Comparison of ENCODE assay signal across 21 cellular contexts in the genomic region with DNA sequence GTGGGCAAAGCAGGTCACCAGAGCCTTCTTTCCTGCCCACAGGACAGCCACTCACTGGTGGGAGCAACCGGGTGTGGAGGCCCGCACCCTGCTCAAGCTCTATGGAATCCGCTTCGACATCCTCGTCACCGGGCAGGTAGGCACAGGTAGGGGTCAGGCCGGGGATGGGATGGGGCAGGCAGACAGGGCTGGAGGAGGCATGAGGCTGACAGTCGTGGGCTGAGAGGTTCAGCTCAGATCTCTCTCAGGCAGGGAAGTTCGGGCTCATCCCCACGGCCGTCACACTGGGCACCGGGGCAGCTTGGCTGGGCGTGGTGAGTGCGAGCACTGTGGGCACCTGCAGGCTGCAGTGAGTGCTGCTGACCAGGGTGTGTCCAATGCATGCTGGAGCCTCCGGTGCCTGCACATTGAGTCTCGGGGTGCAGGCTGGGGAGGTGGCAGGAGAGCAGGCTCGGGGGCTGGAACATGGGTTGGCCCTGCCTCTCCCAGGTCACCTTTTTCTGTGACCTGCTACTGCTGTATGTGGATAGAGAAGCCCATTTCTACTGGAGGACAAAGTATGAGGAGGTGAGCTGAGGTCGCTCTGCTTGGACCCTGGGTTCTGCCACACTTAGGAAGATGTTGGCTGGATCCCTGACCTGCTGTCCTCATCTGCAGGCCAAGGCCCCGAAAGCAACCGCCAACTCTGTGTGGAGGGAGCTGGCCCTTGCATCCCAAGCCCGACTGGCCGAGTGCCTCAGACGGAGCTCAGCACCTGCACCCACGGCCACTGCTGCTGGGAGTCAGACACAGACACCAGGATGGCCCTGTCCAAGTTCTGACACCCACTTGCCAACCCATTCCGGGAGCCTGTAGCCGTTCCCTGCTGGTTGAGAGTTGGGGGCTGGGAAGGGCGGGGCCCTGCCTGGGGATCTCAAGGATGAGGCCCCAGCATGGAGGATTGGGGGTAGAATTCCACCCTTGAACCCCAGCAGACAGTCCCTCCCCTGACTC. TPM values are rescaled to one million over a fixed set of nuclear protein-coding genes. Genes with fewer than 3 reads are reported as not detected.
A peak's percentile ranks its signal among the peaks of the same experiment; 100 is the strongest.
DNase-seq lines count a peak whose midpoint lies in the region; ATAC-seq and TF ChIP-seq lines count a peak whose summit lies in the region.
"Had no signal": no experiment of that assay in that cellular context is flagged by ENCODE, and none has a peak within 500 bp of the region (broad histone marks: within the 10 kb centered on the region; RNA-seq: fewer than 3 reads in every experiment).

No MANE protein-coding gene starts in this region.

- peaks cover 9% of the 10 kb centered on the region for H3K4me1 ChIP-seq in CD4-positive, CD25-positive, alpha-beta regulatory T cell (ENCODE audit: control insufficient read depth, insufficient read depth, low read length, poor library complexity, severe bottlenecking)
- H3K4me1 ChIP-seq in Panc1 (ENCODE audit: control insufficient read depth, insufficient read depth, low read length) (no peaks in the 10 kb centered on the region), foreskin keratinocyte (peaks cover 10% of the 10 kb centered on the region), heart right ventricle (peaks cover 0 to 8% (median 0%) of the 10 kb centered on the region in 9 donors)
- H3K4me1 ChIP-seq: lower lobe of right lung, pancreas, right lobe of liver, stomach, uterus had no signal

- H3K9me3 ChIP-seq in CD4-positive, CD25-positive, alpha-beta regulatory T cell (ENCODE audit: control insufficient read depth in 2 of 2, low read length in 2 of 2), result no peaks in the 10 kb centered on the region
- no peaks in the 10 kb centered on the region for H3K9me3 ChIP-seq in Panc1 (ENCODE audit: control insufficient read depth, insufficient read depth, low read depth, low read length)
- no peaks in the 10 kb centered on the region for H3K9me3 ChIP-seq in heart right ventricle
- H3K9me3 ChIP-seq: lower lobe of right lung, pancreas, right lobe of liver, SJCRH30, stomach, uterus had no signal

- H3K27me3 ChIP-seq in CD4-positive, CD25-positive, alpha-beta regulatory T cell (ENCODE audit: control insufficient read depth, insufficient read depth, low read length), result no peaks in the 10 kb centered on the region
- H3K27me3 ChIP-seq in Panc1 (ENCODE audit: control insufficient read depth, insufficient read depth, low read length) (no peaks in the 10 kb centered on the region), foreskin keratinocyte (peaks cover 8% of the 10 kb centered on the region), heart right ventricle (peaks cover 0 to 22% (median 11%) of the 10 kb centered on the region in 7 donors)
- H3K27me3 ChIP-seq: pancreas, right lobe of liver, SJCRH30, uterus had no signal

- TF ChIP-seq CTCF in Panc1 (IDR thresholded peaks at IDR 0.05), result no peak
- no peak for TF ChIP-seq CTCF in foreskin keratinocyte (conservative IDR thresholded peaks at IDR 0.05)
- TF ChIP-seq CTCF in heart right ventricle (IDR thresholded peaks at IDR 0.05), result no peak

- ATAC-seq in CD4-positive, CD25-positive, alpha-beta regulatory T cell (ENCODE audit: low read depth in 2 of 2), result no peak
- ATAC-seq in Panc1 (peak; percentile 47; the same call in 1 of the 2 replicates), foreskin keratinocyte (peak; percentile 67), GM21390 (IDR thresholded peaks at IDR 0.05; ENCODE audit: unreplicated experiment) (no peak), heart right ventricle (no peak)
- ATAC-seq: right lobe of liver had no signal

- BruUV-seq in Panc1 (replicated peaks; lab: Mats Ljungman, UMichigan), result no TSS peak

- CTCF ChIA-PET in Panc1 (lab: Charles Lee), result no interaction called here

- peaks cover 0 to 15% (median 7%) of the 10 kb centered on the region in 4 donors for H3K4me1 Mint-ChIP-seq in CD4-positive, CD25-positive, alpha-beta regulatory T cell

- H3K27ac ChIP-seq in CD4-positive, CD25-positive, alpha-beta regulatory T cell (ENCODE audit: insufficient read depth, low read length, poor library complexity, severe bottlenecking), result no peak overlapping the region
- H3K27ac ChIP-seq in Panc1 (ENCODE audit: low read length), result no peak overlapping the region
- H3K27ac ChIP-seq in foreskin keratinocyte, result peak overlapping the region; percentile 51
- no peak overlapping the region for H3K27ac ChIP-seq in heart right ventricle
- H3K27ac ChIP-seq: lower lobe of right lung, pancreas, right lobe of liver, SJCRH30, stomach, uterus had no signal

- 91 to 92% methylated on average over 27 of the region's 27 CpGs for WGBS in heart right ventricle, 2 donors

- POLR2A ChIA-PET in Panc1 (lab: Charles Lee), result no interaction called here

- intact Hi-C loops in Panc1 (cut with micrococcal nuclease; ENCODE audit: unreplicated experiment) (no loop called here), heart right ventricle (cut with DNase I) (loop anchor here in 1 of 10 donors (10.0 kb wide), 1 partner anchor 81 kb away; no protein-coding TSS in a partner anchor)

- in situ Hi-C loops in Panc1 (cut with HindIII; ENCODE audit: low pct_unique_long_range_greater_than_20kb, low sequenced_read_pairs), result no loop called here

- no peaks in the 10 kb centered on the region for H3K9me3 Mint-ChIP-seq in CD4-positive, CD25-positive, alpha-beta regulatory T cell
- H3K9me3 Mint-ChIP-seq: T-helper 1 cell treated with Interleukin-12 subunit alpha and Interleukin-12 subunit beta and Interleukin-4 antibody, amounts not matched to agents 30 μg/mL and 1 μg/mL, for 36 hours had no signal

- H3K4me3 ChIP-seq in CD4-positive, CD25-positive, alpha-beta regulatory T cell (ENCODE audit: low read depth, low read length), result no peak overlapping the region
- H3K4me3 ChIP-seq in Panc1 (ENCODE audit: low read depth in 2 of 2, low read length in 2 of 2), result no peak overlapping the region
- no peak overlapping the region for H3K4me3 ChIP-seq in heart right ventricle
- H3K4me3 ChIP-seq: lower lobe of right lung, pancreas, right lobe of liver, SJCRH30, stomach, uterus had no signal

- H3K4me3 Mint-ChIP-seq in CD4-positive, CD25-positive, alpha-beta regulatory T cell, result peak overlapping the region in 2 of 4 donors; percentile 66 to 73

- H3K36me3 ChIP-seq in CD4-positive, CD25-positive, alpha-beta regulatory T cell (ENCODE audit: control insufficient read depth, insufficient read depth, low read length), result no peaks in the 10 kb centered on the region
- H3K36me3 ChIP-seq in Panc1 (ENCODE audit: control insufficient read depth, insufficient read depth, low read length), result no peaks in the 10 kb centered on the region
- H3K36me3 ChIP-seq in heart right ventricle, result no peaks in the 10 kb centered on the region
- H3K36me3 ChIP-seq: lower lobe of right lung, pancreas, right lobe of liver, SJCRH30, stomach, uterus had no signal

- peak overlapping the region in 2 of 3 donors; percentile 38 to 62 for H3K27ac Mint-ChIP-seq in CD4-positive, CD25-positive, alpha-beta regulatory T cell

- H3K27me3 Mint-ChIP-seq in CD4-positive, CD25-positive, alpha-beta regulatory T cell, result peaks cover 6% of the 10 kb centered on the region

- no peak for DNase-seq in CD4-positive, CD25-positive, alpha-beta regulatory T cell
- DNase-seq in Panc1 (ENCODE audit: low read depth, low spot score) (no peak), foreskin keratinocyte (peak; percentile 73 to 85), GM03348 (ENCODE audit: low spot score) (no peak), heart right ventricle (no peak)
- DNase-seq: activated CD4-positive, CD25-positive, alpha-beta regulatory T cell; activated effector memory CD4-positive, alpha-beta T cell treated with anti-CD3 and anti-CD28 coated beads, Interleukin-2, amount 50 U/mL, for 16 hours; aorta; cerebellar nuclear complex; effector memory CD4-positive, alpha-beta T cell; Kasumi-1; lower lobe of right lung; NCI-H1105; pancreas; right lobe of liver; stomach; uterus had no signal

- H3K36me3 Mint-ChIP-seq in CD4-positive, CD25-positive, alpha-beta regulatory T cell, result no peaks in the 10 kb centered on the region

RNA-seq across cellular contexts. Expression of a gene that starts 6.3 kb away (rescaled TPM):
- total RNA-seq in CD4-positive, CD25-positive, alpha-beta regulatory T cell, result not detected
- under 1 TPM in 1 of 4 donors, not detected in 3; 0.09 TPM for polyA plus RNA-seq in CD4-positive, CD25-positive, alpha-beta regulatory T cell
- total RNA-seq in Panc1 (2021; ENCODE audit: unreplicated experiment), result not detected
- polyA plus RNA-seq in Panc1 (2012; ENCODE audit: insufficient read length), result not detected
- total RNA-seq in foreskin keratinocyte, result 0.07 and 0.11 TPM in 2 replicates
- polyA plus RNA-seq in foreskin keratinocyte, result 0.03 and 0.08 TPM in 2 replicates
- under 1 TPM in 4 of 10 donors, not detected in 6; 0.14 to 0.78 (median 0.20) TPM for total RNA-seq in heart right ventricle
- under 1 TPM in 1 of 2 donors, not detected in 1; 0.07 TPM for polyA plus RNA-seq in heart right ventricle
- total RNA-seq: SJCRH30 had no signal
- polyA plus RNA-seq: aorta had no signal

RNA-seq across cellular contexts. Expression of a gene that starts 11.1 kb away (rescaled TPM):
- total RNA-seq in CD4-positive, CD25-positive, alpha-beta regulatory T cell, result 0.59 TPM
- polyA plus RNA-seq in CD4-positive, CD25-positive, alpha-beta regulatory T cell, result under 1 TPM in 1 of 4 donors, not detected in 3; 0.10 TPM
- total RNA-seq in Panc1 (2021; ENCODE audit: unreplicated experiment), result 0.46 TPM
- polyA plus RNA-seq in Panc1 (2012; ENCODE audit: insufficient read length), result 0.17 TPM
- 0.21 and 0.24 TPM in 2 replicates for total RNA-seq in foreskin keratinocyte
- polyA plus RNA-seq in foreskin keratinocyte, result 0.21 and 0.38 TPM in 2 replicates
- 1 to 10 TPM in 9 of 10 donors, under 1 TPM in 1; 0.81 to 7.7 (median 3.9) TPM for total RNA-seq in heart right ventricle
- polyA plus RNA-seq in heart right ventricle, result under 1 TPM; 0.07 to 0.80 TPM

RNA-seq across cellular contexts. Expression of a gene that starts 19.7 kb away (rescaled TPM):
- total RNA-seq in CD4-positive, CD25-positive, alpha-beta regulatory T cell, result 0.10 TPM
- polyA plus RNA-seq in CD4-positive, CD25-positive, alpha-beta regulatory T cell, result not detected
- total RNA-seq in Panc1 (2021; ENCODE audit: unreplicated experiment) (not detected), foreskin keratinocyte (not detected in 2 replicates), heart right ventricle (not detected)
- polyA plus RNA-seq in Panc1 (2012; ENCODE audit: insufficient read length), result not detected
- polyA plus RNA-seq in foreskin keratinocyte (not detected in 2 replicates), heart right ventricle (not detected)
- total RNA-seq: activated CD8-positive, alpha-beta memory T cell treated with anti-CD3 and anti-CD28 coated beads for 36 hours; aorta; pancreas; right lobe of liver; SJCRH30; stomach had no signal
- polyA plus RNA-seq: stomach had no signal

RNA-seq across cellular contexts. Expression of a gene that starts 24.1 kb away (rescaled TPM):
- 41.7 TPM for total RNA-seq in CD4-positive, CD25-positive, alpha-beta regulatory T cell
- polyA plus RNA-seq in CD4-positive, CD25-positive, alpha-beta regulatory T cell, result 10 to 100 TPM; 38.5 to 58.0 (median 47.4) TPM
- 23.5 TPM for total RNA-seq in Panc1 (2021; ENCODE audit: unreplicated experiment)
- 27.8 TPM for polyA plus RNA-seq in Panc1 (2012; ENCODE audit: insufficient read length)
- total RNA-seq in foreskin keratinocyte, result 24.2 and 25.0 TPM in 2 replicates
- 34.4 and 36.5 TPM in 2 replicates for polyA plus RNA-seq in foreskin keratinocyte
- total RNA-seq in heart right ventricle, result 10 to 100 TPM; 15.5 to 26.3 (median 17.5) TPM
- 10 to 100 TPM; 29.3 to 54.9 TPM for polyA plus RNA-seq in heart right ventricle

RNA-seq across cellular contexts. Expression of a gene that starts 44.0 kb away (rescaled TPM):
- 69.4 TPM for total RNA-seq in CD4-positive, CD25-positive, alpha-beta regulatory T cell
- polyA plus RNA-seq in CD4-positive, CD25-positive, alpha-beta regulatory T cell, result 10 to 100 TPM in 3 of 4 donors, 1 to 10 TPM in 1; 9.6 to 12.1 (median 11.7) TPM
- total RNA-seq in Panc1 (2021; ENCODE audit: unreplicated experiment) (40.2 TPM), foreskin keratinocyte (37.8 and 39.9 TPM in 2 replicates), heart right ventricle (10 to 100 TPM; 14.7 to 32.5 (median 23.7) TPM)
- polyA plus RNA-seq in Panc1 (2012; ENCODE audit: insufficient read length), result 30.9 TPM
- polyA plus RNA-seq in foreskin keratinocyte (25.2 and 26.2 TPM in 2 replicates), heart right ventricle (10 to 100 TPM; 25.0 to 36.5 TPM)

Comparison
In these comparisons a context has a peak if more than half of its experiments do, and no peak if none do; other contexts are left out.
1. ATAC-seq: peak in Panc1 (single experiment) and foreskin keratinocyte (single experiment); none in CD4-positive, CD25-positive, alpha-beta regulatory T cell (0 of 2), GM21390 (single experiment) and heart right ventricle (0 of 8).
2. DNase-seq: peak in foreskin keratinocyte (2 of 2); none in CD4-positive, CD25-positive, alpha-beta regulatory T cell (0 of 3), Panc1 (single experiment), GM03348 (single experiment) and heart right ventricle (0 of 2).